Comparison of ENCODE assay signal across 24 cellular contexts in genomic region chr7:78015574-78016260, GRCh38.
"Had no signal": no experiment of that assay in that cellular context is flagged by ENCODE, and none has a peak within 500 bp of the region (broad histone marks: within the 10 kb centered on the region; RNA-seq: fewer than 3 reads in every experiment).

No MANE protein-coding gene starts in this region.

- H3K9me3 ChIP-seq: colonic mucosa, heart right ventricle, lower lobe of right lung, sigmoid colon, spleen, testis, tibial nerve, upper lobe of left lung had no signal

- H3K4me3 ChIP-seq: colonic mucosa, heart right ventricle, lower lobe of right lung, sigmoid colon, spleen, testis, tibial nerve, upper lobe of left lung had no signal

- DNase-seq: colonic mucosa; effector CD8-positive, alpha-beta T cell; endodermal cell; foreskin melanocyte; glutamatergic neuron; heart right ventricle; hippocampal formation; left colon; left ventricle myocardium superior; lower lobe of right lung; naive thymus-derived CD4-positive, alpha-beta T cell; nucleus accumbens; posterior cingulate gyrus; retina; sigmoid colon; spleen; stimulated activated CD4-positive, alpha-beta T cell treated with anti-CD3 and anti-CD28 coated beads, Interleukin-4, amount 100 ng/mL, for 4 hours; stimulated activated naive CD8-positive, alpha-beta T cell treated with anti-CD3 and anti-CD28 coated beads, Interleukin-15, Interleukin-2, amounts not matched to agents 100 U/mL and 50 U/mL, for 24 hours; testis; upper lobe of left lung had no signal

- H3K27ac ChIP-seq: colonic mucosa, epithelial cell of prostate, heart right ventricle, lower lobe of right lung, sigmoid colon, spleen, testis, tibial nerve, upper lobe of left lung had no signal

- H3K27me3 ChIP-seq: colonic mucosa, sigmoid colon, testis, tibial nerve, upper lobe of left lung had no signal

- H3K36me3 ChIP-seq: colonic mucosa, heart right ventricle, lower lobe of right lung, sigmoid colon, spleen, tibial nerve, upper lobe of left lung had no signal

- ATAC-seq: esophagus mucosa; heart right ventricle; left colon; left ventricle myocardium superior; lower lobe of right lung; naive thymus-derived CD4-positive, alpha-beta T cell; stimulated activated memory B cell treated with anti-CD40 and anti-IgM and Interleukin-4, amounts not matched to agents 10 μg/mL and 1 μg/mL and 100 μg/mL, for 72 hours; stimulated activated naive CD8-positive, alpha-beta T cell treated with anti-CD3 and anti-CD28 coated beads, Interleukin-15, Interleukin-2, amounts not matched to agents 100 U/mL and 50 U/mL, for 24 hours had no signal

- H3K4me1 ChIP-seq: colonic mucosa had no signal
